In genomic region chr17:27959382-27959709, GRCh38 we compare ENCODE assay signal across 17 cellular contexts.
"Had no signal": no experiment of that assay in that cellular context is flagged by ENCODE, and none has a peak within 500 bp of the region (broad histone marks: within the 10 kb centered on the region; RNA-seq: fewer than 3 reads in every experiment).

No MANE protein-coding gene starts in this region.

- H3K9me3 ChIP-seq: left lung, neutrophil, stomach, thoracic aorta had no signal

- ATAC-seq: activated CD4-positive, alpha-beta T cell treated with anti-CD3 and anti-CD28 coated beads for 36 hours; activated naive CD4-positive, alpha-beta T cell treated with anti-CD3 and anti-CD28 coated beads, Interleukin-2, amount 50 U/mL, for 72 hours; left lung; naive thymus-derived CD8-positive, alpha-beta T cell had no signal

- H3K4me1 ChIP-seq: left lung, stomach had no signal

- H3K36me3 ChIP-seq: left lung, neutrophil, stomach, thoracic aorta had no signal

- H3K27me3 ChIP-seq: left lung, neutrophil, stomach had no signal

- H3K4me3 ChIP-seq: coronary artery, left lung, stomach, thoracic aorta had no signal

- H3K27ac ChIP-seq: coronary artery, left lung, neutrophil, stomach, thoracic aorta, VCaP had no signal

- DNase-seq: activated CD4-positive, alpha-beta memory T cell treated with anti-CD3 and anti-CD28 coated beads, Interleukin-2, amount 10 ng/mL, durations not matched to agents 7 days and 5 days; activated CD4-positive, alpha-beta T cell treated with anti-CD3 and anti-CD28 coated beads for 36 hours; activated effector memory CD4-positive, alpha-beta T cell treated with anti-CD3 and anti-CD28 coated beads, Interleukin-2, amount 50 U/mL, for 16 hours; activated T-cell treated with anti-CD3 and anti-CD28 coated beads, Interleukin-2, amount 50 U/mL, for 48 hours; central memory CD4-positive, alpha-beta T cell; foreskin melanocyte; head of caudate nucleus; islet precursor cell; left lung; naive thymus-derived CD8-positive, alpha-beta T cell; stimulated activated CD4-positive, alpha-beta T cell treated with anti-CD3 and anti-CD28 coated beads, Interleukin-2, amount 100 ng/mL, for 24 hours; stomach had no signal
